18 cellular contexts compared by ENCODE assay signal in genomic region chr11:66286699-66287098, GRCh38. TPM values are rescaled to one million over a fixed set of nuclear protein-coding genes. Genes with fewer than 3 reads are reported as not detected.
DNase-seq lines count a peak whose midpoint lies in the region; ATAC-seq, FAIRE-seq and TF ChIP-seq lines count a peak whose summit lies in the region.
"Had no signal": no experiment of that assay in that cellular context is flagged by ENCODE, and none has a peak within 500 bp of the region (broad histone marks: within the 10 kb centered on the region; RNA-seq: fewer than 3 reads in every experiment).

No MANE protein-coding gene starts in this region.

- TF ChIP-seq RAD21 in HepG2 (CRISPR knock-in tag; IDR thresholded peaks at IDR 0.05), result no peak

- CTCF ChIA-PET in HepG2 (lab: Yijun Ruan, JAX; ENCODE audit: low intra/inter-chr PET ratio, low total read pairs), result no interaction called here
- CTCF ChIA-PET in PC-3 (lab: Charles Lee), result no interaction called here

- TF ChIP-seq CTCF in HepG2 (CRISPR knock-in tag; IDR thresholded peaks at IDR 0.05) (no peak), PC-3 (conservative IDR thresholded peaks at IDR 0.05; ENCODE audit: low read depth, low read length) (no peak)

- no peak for FAIRE-seq in HepG2 (lab: Jason Lieb, UNC)
- FAIRE-seq: endometrium had no signal

- no peaks in the 10 kb centered on the region for H3K36me3 Mint-ChIP-seq in T-helper 17 cell (ENCODE audit: low read depth)
- H3K36me3 Mint-ChIP-seq in stimulated activated memory B cell treated with anti-CD40 and anti-IgM and Interleukin-4, amounts not matched to agents 10 μg/mL and 1 μg/mL and 100 μg/mL, for 72 hours, result peaks cover 6% of the 10 kb centered on the region
- H3K36me3 Mint-ChIP-seq: activated naive CD8-positive, alpha-beta T cell treated with anti-CD3 and anti-CD28 coated beads, Interleukin-2, amount 10 ng/mL, durations not matched to agents 7 days and 5 days had no signal

- H3K27me3 Mint-ChIP-seq in T-helper 17 cell, result no peaks in the 10 kb centered on the region
- H3K27me3 Mint-ChIP-seq in stimulated activated memory B cell treated with anti-CD40 and anti-IgM and Interleukin-4, amounts not matched to agents 10 μg/mL and 1 μg/mL and 100 μg/mL, for 72 hours, result no peaks in the 10 kb centered on the region

- H3K79me2 ChIP-seq in HepG2 (ENCODE audit: insufficient read depth, low read length) (peaks cover 29% of the 10 kb centered on the region), PC-3 (ENCODE audit: low read length) (peaks cover 23% of the 10 kb centered on the region)

- H3K36me3 ChIP-seq in HepG2 (replicated peaks in 1 of 2; ENCODE audit: control insufficient read depth in 1 of 2, insufficient read depth in 2 of 2, low read length in 2 of 2), result peaks cover 5 to 23% of the 10 kb centered on the region in 2 experiments; a peak in 4 of 5 replicates
- H3K36me3 ChIP-seq in PC-3 (ENCODE audit: low read depth, low read length), result no peaks in the 10 kb centered on the region

- H3K27ac Mint-ChIP-seq in T-helper 17 cell, result peak overlapping the region; percentile 63
- H3K27ac Mint-ChIP-seq in stimulated activated memory B cell treated with anti-CD40 and anti-IgM and Interleukin-4, amounts not matched to agents 10 μg/mL and 1 μg/mL and 100 μg/mL, for 72 hours, result no peak overlapping the region
- H3K27ac Mint-ChIP-seq: activated naive CD8-positive, alpha-beta T cell treated with anti-CD3 and anti-CD28 coated beads, Interleukin-2, amount 10 ng/mL, durations not matched to agents 7 days and 5 days had no signal

- H3K4me1 ChIP-seq in HepG2 (ENCODE audit: insufficient read depth, low read length) (peaks cover 57% of the 10 kb centered on the region), PC-3 (ENCODE audit: insufficient read depth, low read length) (peaks cover 18% of the 10 kb centered on the region)

- ATAC-seq in T-helper 17 cell (no peak), HepG2 (no peak), PC-3 (no peak)
- no peak for ATAC-seq in stimulated activated memory B cell treated with anti-CD40 and anti-IgM and Interleukin-4, amounts not matched to agents 10 μg/mL and 1 μg/mL and 100 μg/mL, for 72 hours
- ATAC-seq: left lung had no signal

- H3K27me3 ChIP-seq in HepG2 (ENCODE audit: control insufficient read depth in 1 of 2, insufficient read depth in 2 of 2, low read length in 2 of 2) (peaks cover 0 to 6% of the 10 kb centered on the region in 2 experiments; a peak in 1 of 5 replicates), PC-3 (ENCODE audit: low read length) (0 out of 2 replicates have a peak, but pooled peaks cover 4% of the 10 kb centered on the region)

- peaks cover 32% of the 10 kb centered on the region for H3K4me1 Mint-ChIP-seq in T-helper 17 cell
- peaks cover 74% of the 10 kb centered on the region for H3K4me1 Mint-ChIP-seq in stimulated activated memory B cell treated with anti-CD40 and anti-IgM and Interleukin-4, amounts not matched to agents 10 μg/mL and 1 μg/mL and 100 μg/mL, for 72 hours

- no peaks in the 10 kb centered on the region for H3F3A ChIP-seq in PC-3 (ENCODE audit: low read length, unreplicated experiment)

- peak overlapping the region; percentile 90 for H3K4me3 Mint-ChIP-seq in T-helper 17 cell
- peak overlapping the region; percentile 35 for H3K4me3 Mint-ChIP-seq in stimulated activated memory B cell treated with anti-CD40 and anti-IgM and Interleukin-4, amounts not matched to agents 10 μg/mL and 1 μg/mL and 100 μg/mL, for 72 hours
- H3K4me3 Mint-ChIP-seq: activated naive CD8-positive, alpha-beta T cell treated with anti-CD3 and anti-CD28 coated beads, Interleukin-2, amount 10 ng/mL, durations not matched to agents 7 days and 5 days had no signal

- no peak for TF ChIP-seq POLR2A in HepG2 (IDR thresholded peaks at IDR 0.05; ENCODE audit: insufficient read depth in 1 of 2, low read depth in 2 of 2, low read length in 2 of 2)

- H4K20me1 ChIP-seq in HepG2 (ENCODE audit: insufficient read depth, low read length) (peaks cover 4% of the 10 kb centered on the region), PC-3 (ENCODE audit: low read length) (no peaks in the 10 kb centered on the region)

- BruUV-seq in HepG2 (replicated peaks; lab: Mats Ljungman, UMichigan) (no TSS peak), PC-3 (replicated peaks; lab: Mats Ljungman, UMichigan) (no TSS peak)

- H2AFZ ChIP-seq in HepG2 (ENCODE audit: low read length), result no peak overlapping the region
- no peak overlapping the region for H2AFZ ChIP-seq in PC-3 (ENCODE audit: low read length)

- intact Hi-C loops in HepG2 (cut with micrococcal nuclease; ENCODE audit: unreplicated experiment) (no loop called here), PC-3 (cut with micrococcal nuclease) (no loop called here)

- peak overlapping the region; percentile 94; the same call in 1 of the 2 replicates for H3K4me2 ChIP-seq in HepG2 (ENCODE audit: low read depth, low read length)
- H3K4me2 ChIP-seq in PC-3 (ENCODE audit: low read length), result no peak overlapping the region

- H3K9me3 Mint-ChIP-seq in stimulated activated memory B cell treated with anti-CD40 and anti-IgM and Interleukin-4, amounts not matched to agents 10 μg/mL and 1 μg/mL and 100 μg/mL, for 72 hours, result no peaks in the 10 kb centered on the region
- H3K9me3 Mint-ChIP-seq: activated naive CD8-positive, alpha-beta T cell treated with anti-CD3 and anti-CD28 coated beads, Interleukin-2, amount 10 ng/mL, durations not matched to agents 7 days and 5 days had no signal

- TF ChIP-seq EP300 in HepG2 (IDR thresholded peaks at IDR 0.05; ENCODE audit: low read depth in 2 of 2, low read length in 2 of 2) (no peak), HepG2 (CRISPR knock-in tag; IDR thresholded peaks at IDR 0.05; ENCODE audit: borderline replicate concordance) (no peak)

- H3K4me3 ChIP-seq in HepG2 (replicated peaks in 1 of 3; ENCODE audit: insufficient read depth in 1 of 3, low read depth in 2 of 3, low read length in 3 of 3) (0 out of 6 replicates have a peak overlapping the region, but pooled peaks of 1 of the 3 experiments have one; percentile 95), PC-3 (ENCODE audit: low read length) (no peak overlapping the region)

- DNase-seq in activated effector memory CD4-positive, alpha-beta T cell treated with anti-CD3 and anti-CD28 coated beads, Interleukin-2, amount 50 U/mL, for 16 hours, result peak; percentile 60
- DNase-seq in activated effector memory CD4-positive, alpha-beta T cell treated with Interleukin-2 at 50 U/mL for 16 hours, result no peak
- DNase-seq in T-helper 17 cell (no peak), HepG2 (ENCODE audit: low spot score) (no peak), SKM-1 treated with dmso at 0.1 percent for 144 hours (lab: John Stamatoyannopoulos, UW; ENCODE audit: unreplicated experiment) (no peak), medulla oblongata (ENCODE audit: extremely low spot score) (no peak), PC-3 (no peak)
- DNase-seq: activated naive CD8-positive, alpha-beta T cell treated with anti-CD3 and anti-CD28 coated beads, Interleukin-2, amount 10 ng/mL, durations not matched to agents 7 days and 5 days; caudate nucleus; DND-41; Karpas-422; left lung; NCI-H1417 treated with DMSO at 0.1 percent for 48 hours; retina; SHP77 had no signal

- H3K27ac ChIP-seq in HepG2 (ENCODE audit: extremely low read length, insufficient read depth, low read length) (no peak overlapping the region), PC-3 (ENCODE audit: low read length) (no peak overlapping the region)
- H3K27ac ChIP-seq: left lung had no signal

- H3K9ac ChIP-seq in HepG2 (ENCODE audit: insufficient read depth, low read depth, low read length) (no peak overlapping the region), PC-3 (ENCODE audit: low read length) (no peak overlapping the region)

- in situ Hi-C loops in HepG2 (cut with HindIII; ENCODE audit: extremely low pct_ligation_motif_present, low pct_unique_long_range_greater_than_20kb), result no loop called here

- H3K9me2 ChIP-seq in PC-3 (replicated peaks; ENCODE audit: low read length), result no peaks in the 10 kb centered on the region

- 100% methylated on average over 1 of the region's 5 CpGs for WGBS in HepG2 (ENCODE audit: low lambda C conversion rate)

- POLR2A ChIA-PET in HepG2 (lab: Yijun Ruan, JAX), result interaction anchor here (5.7 kb wide), 1 partner anchor 25 kb away, joined by 121 read pairs; no protein-coding TSS in a partner anchor
- POLR2A ChIA-PET in PC-3 (lab: Charles Lee; ENCODE audit: unreplicated experiment), result no interaction called here

- H3K9me3 ChIP-seq in T-helper 17 cell (ENCODE audit: control insufficient read depth, low read length, poor library complexity, severe bottlenecking), result no peaks in the 10 kb centered on the region
- H3K9me3 ChIP-seq in HepG2 (ENCODE audit: low read length), result no peaks in the 10 kb centered on the region
- H3K9me3 ChIP-seq in PC-3 (ENCODE audit: low read length), result no peaks in the 10 kb centered on the region
- H3K9me3 ChIP-seq: left lung had no signal

RNA-seq across cellular contexts. Expression of gene YIF1A, which starts 2.2 kb away (rescaled TPM):
- total RNA-seq in T-helper 17 cell (10 to 100 TPM; 32.6 to 35.1 TPM), HepG2 (2016; rRNA removed; fragmentation: Illumina TruSeq; extraction: Trizol) (78.9 and 145 TPM in 2 replicates), PC-3 (2014; rRNA removed) (196 and 236 TPM in 2 replicates)
- 67.9 and 97.5 TPM in 2 replicates for total RNA-seq in HepG2 (2016; cell fraction: cytosol; rRNA removed; fragmentation: Illumina TruSeq; extraction: Trizol; ENCODE audit: low read depth)
- total RNA-seq in HepG2 (2016; cell fraction: insoluble cytoplasmic fraction; rRNA removed; fragmentation: Illumina TruSeq; extraction: Trizol), result 79.1 and 144 TPM in 2 replicates
- total RNA-seq in HepG2 (2016; cell fraction: membrane; rRNA removed; fragmentation: Illumina TruSeq; extraction: Trizol), result 74.6 and 94.5 TPM in 2 replicates
- 100 and 123 TPM in 2 replicates for total RNA-seq in HepG2 (2016; cell fraction: nucleus; rRNA removed; fragmentation: Illumina TruSeq; extraction: Trizol)
- polyA plus RNA-seq in HepG2 (2011; rRNA removed), result 133 and 166 TPM in 2 replicates
- polyA plus RNA-seq in HepG2 (2011; cell fraction: cytosol; rRNA removed), result 145 and 216 TPM in 2 replicates
- polyA plus RNA-seq in HepG2 (2011; cell fraction: nucleus; rRNA removed), result 188 and 197 TPM in 2 replicates
- polyA plus RNA-seq in HepG2 (2012), result 82.1 and 113 TPM in 2 replicates
- 70.4 and 85.6 TPM in 2 replicates for polyA plus RNA-seq in HepG2 (2016; cell fraction: cytosol; fragmentation: Illumina TruSeq; extraction: Trizol; ENCODE audit: low read depth)
- 74.0 and 87.7 TPM in 2 replicates for polyA plus RNA-seq in HepG2 (2016; cell fraction: insoluble cytoplasmic fraction; fragmentation: Illumina TruSeq; extraction: Trizol; ENCODE audit: low read depth)
- 69.4 and 78.0 TPM in 2 replicates for polyA plus RNA-seq in HepG2 (2016; cell fraction: membrane; fragmentation: Illumina TruSeq; extraction: Trizol; ENCODE audit: low read depth)
- 157 and 186 TPM in 2 replicates for polyA plus RNA-seq in HepG2 (2016; cell fraction: nucleus; fragmentation: Illumina TruSeq; extraction: Trizol; ENCODE audit: insufficient read depth, low read depth)
- polyA minus RNA-seq in HepG2 (2011; rRNA and poly(A)+ RNA removed; ENCODE audit: low replicate concordance), result 241 and 330 TPM in 2 replicates
- polyA minus RNA-seq in HepG2 (2011; cell fraction: cytosol; rRNA and poly(A)+ RNA removed), result 159 and 162 TPM in 2 replicates
- polyA minus RNA-seq in HepG2 (2011; cell fraction: nucleus; rRNA and poly(A)+ RNA removed), result 44.9 and 46.5 TPM in 2 replicates

RNA-seq across cellular contexts. Expression of gene TMEM151A, which starts 5.0 kb away (rescaled TPM):
- total RNA-seq in T-helper 17 cell (under 1 TPM; 0.16 to 0.32 TPM), HepG2 (2016; rRNA removed; fragmentation: Illumina TruSeq; extraction: Trizol) (0.10 and 0.18 TPM in 2 replicates), PC-3 (2014; rRNA removed) (not detected in 2 replicates)
- 0.09 and 0.10 TPM in 2 replicates for total RNA-seq in HepG2 (2016; cell fraction: cytosol; rRNA removed; fragmentation: Illumina TruSeq; extraction: Trizol; ENCODE audit: low read depth)
- total RNA-seq in HepG2 (2016; cell fraction: insoluble cytoplasmic fraction; rRNA removed; fragmentation: Illumina TruSeq; extraction: Trizol), result 0.09 and 0.13 TPM in 2 replicates
- total RNA-seq in HepG2 (2016; cell fraction: membrane; rRNA removed; fragmentation: Illumina TruSeq; extraction: Trizol), result 0.10 and 0.15 TPM in 2 replicates
- 0.13 and 0.19 TPM in 2 replicates for total RNA-seq in HepG2 (2016; cell fraction: nucleus; rRNA removed; fragmentation: Illumina TruSeq; extraction: Trizol)
- polyA plus RNA-seq in HepG2 (2011; rRNA removed), result 0.33 and 0.48 TPM in 2 replicates
- 0.35 and 0.48 TPM in 2 replicates for polyA plus RNA-seq in HepG2 (2011; cell fraction: cytosol; rRNA removed)
- 0.74 and 0.76 TPM in 2 replicates for polyA plus RNA-seq in HepG2 (2011; cell fraction: nucleus; rRNA removed)
- polyA plus RNA-seq in HepG2 (2012), result 0.40 and 0.52 TPM in 2 replicates
- polyA plus RNA-seq in HepG2 (2016; cell fraction: cytosol; fragmentation: Illumina TruSeq; extraction: Trizol; ENCODE audit: low read depth), result 0.07 TPM in 1 of 2 replicates, not detected in the other
- polyA plus RNA-seq in HepG2 (2016; cell fraction: insoluble cytoplasmic fraction; fragmentation: Illumina TruSeq; extraction: Trizol; ENCODE audit: low read depth), result 0.14 and 0.15 TPM in 2 replicates
- polyA plus RNA-seq in HepG2 (2016; cell fraction: membrane; fragmentation: Illumina TruSeq; extraction: Trizol; ENCODE audit: low read depth), result 0.11 and 0.16 TPM in 2 replicates
- 0.17 and 0.18 TPM in 2 replicates for polyA plus RNA-seq in HepG2 (2016; cell fraction: nucleus; fragmentation: Illumina TruSeq; extraction: Trizol; ENCODE audit: insufficient read depth, low read depth)
- polyA minus RNA-seq in HepG2 (2011; rRNA and poly(A)+ RNA removed; ENCODE audit: low replicate concordance), result 0.09 and 1.0 TPM in 2 replicates
- 0.26 and 0.30 TPM in 2 replicates for polyA minus RNA-seq in HepG2 (2011; cell fraction: cytosol; rRNA and poly(A)+ RNA removed)
- polyA minus RNA-seq in HepG2 (2011; cell fraction: nucleus; rRNA and poly(A)+ RNA removed), result 0.62 and 0.77 TPM in 2 replicates
- total RNA-seq: activated naive CD8-positive, alpha-beta T cell treated with anti-CD3 and anti-CD28 coated beads, Interleukin-2, amount 10 ng/mL, durations not matched to agents 7 days and 5 days; subcutaneous adipose tissue had no signal

RNA-seq across cellular contexts. Expression of gene CNIH2, which starts 8.7 kb away (rescaled TPM):
- total RNA-seq in T-helper 17 cell, result 10 to 100 TPM in 1 of 2 donors, 1 to 10 TPM in 1; 9.0 to 14.4 TPM
- 0.18 and 0.60 TPM in 2 replicates for total RNA-seq in HepG2 (2016; rRNA removed; fragmentation: Illumina TruSeq; extraction: Trizol)
- total RNA-seq in HepG2 (2016; cell fraction: cytosol; rRNA removed; fragmentation: Illumina TruSeq; extraction: Trizol; ENCODE audit: low read depth), result 0.44 and 1.2 TPM in 2 replicates
- total RNA-seq in HepG2 (2016; cell fraction: insoluble cytoplasmic fraction; rRNA removed; fragmentation: Illumina TruSeq; extraction: Trizol), result 0.13 and 0.17 TPM in 2 replicates
- 1.2 TPM in 2 replicates for total RNA-seq in HepG2 (2016; cell fraction: membrane; rRNA removed; fragmentation: Illumina TruSeq; extraction: Trizol)
- total RNA-seq in HepG2 (2016; cell fraction: nucleus; rRNA removed; fragmentation: Illumina TruSeq; extraction: Trizol), result 0.47 and 0.69 TPM in 2 replicates
- 0.25 and 0.69 TPM in 2 replicates for polyA plus RNA-seq in HepG2 (2011; rRNA removed)
- polyA plus RNA-seq in HepG2 (2011; cell fraction: cytosol; rRNA removed), result 0.32 and 0.35 TPM in 2 replicates
- 0.47 and 0.55 TPM in 2 replicates for polyA plus RNA-seq in HepG2 (2011; cell fraction: nucleus; rRNA removed)
- 0.09 and 0.23 TPM in 2 replicates for polyA plus RNA-seq in HepG2 (2012)
- polyA plus RNA-seq in HepG2 (2016; cell fraction: cytosol; fragmentation: Illumina TruSeq; extraction: Trizol; ENCODE audit: low read depth), result 4.5 and 4.9 TPM in 2 replicates
- polyA plus RNA-seq in HepG2 (2016; cell fraction: insoluble cytoplasmic fraction; fragmentation: Illumina TruSeq; extraction: Trizol; ENCODE audit: low read depth), result 0.73 and 0.97 TPM in 2 replicates
- 4.7 and 4.8 TPM in 2 replicates for polyA plus RNA-seq in HepG2 (2016; cell fraction: membrane; fragmentation: Illumina TruSeq; extraction: Trizol; ENCODE audit: low read depth)
- polyA plus RNA-seq in HepG2 (2016; cell fraction: nucleus; fragmentation: Illumina TruSeq; extraction: Trizol; ENCODE audit: insufficient read depth, low read depth), result 0.59 and 1.3 TPM in 2 replicates
- polyA minus RNA-seq in HepG2 (2011; rRNA and poly(A)+ RNA removed; ENCODE audit: low replicate concordance), result 0.26 TPM in 1 of 2 replicates, not detected in the other
- not detected in 2 replicates for polyA minus RNA-seq in HepG2 (2011; cell fraction: cytosol; rRNA and poly(A)+ RNA removed)
- not detected in 2 replicates for polyA minus RNA-seq in HepG2 (2011; cell fraction: nucleus; rRNA and poly(A)+ RNA removed)
- 2.2 and 5.2 TPM in 2 replicates for total RNA-seq in PC-3 (2014; rRNA removed)
- total RNA-seq: subcutaneous adipose tissue had no signal

RNA-seq across cellular contexts. Expression of gene RAB1B, which starts 18.3 kb away (rescaled TPM):
- total RNA-seq in T-helper 17 cell (10 to 100 TPM; 72.8 to 89.1 TPM), HepG2 (2016; rRNA removed; fragmentation: Illumina TruSeq; extraction: Trizol) (73.7 and 77.9 TPM in 2 replicates), PC-3 (2014; rRNA removed) (355 and 380 TPM in 2 replicates)
- total RNA-seq in HepG2 (2016; cell fraction: cytosol; rRNA removed; fragmentation: Illumina TruSeq; extraction: Trizol; ENCODE audit: low read depth), result 22.8 and 24.5 TPM in 2 replicates
- total RNA-seq in HepG2 (2016; cell fraction: insoluble cytoplasmic fraction; rRNA removed; fragmentation: Illumina TruSeq; extraction: Trizol), result 71.1 and 82.5 TPM in 2 replicates
- total RNA-seq in HepG2 (2016; cell fraction: membrane; rRNA removed; fragmentation: Illumina TruSeq; extraction: Trizol), result 43.6 and 49.5 TPM in 2 replicates
- 29.4 and 33.2 TPM in 2 replicates for total RNA-seq in HepG2 (2016; cell fraction: nucleus; rRNA removed; fragmentation: Illumina TruSeq; extraction: Trizol)
- polyA plus RNA-seq in HepG2 (2011; rRNA removed), result 87.9 and 97.8 TPM in 2 replicates
- polyA plus RNA-seq in HepG2 (2011; cell fraction: cytosol; rRNA removed), result 86.4 and 116 TPM in 2 replicates
- 58.8 and 60.5 TPM in 2 replicates for polyA plus RNA-seq in HepG2 (2011; cell fraction: nucleus; rRNA removed)
- 48.5 and 57.1 TPM in 2 replicates for polyA plus RNA-seq in HepG2 (2012)
- 28.9 and 32.8 TPM in 2 replicates for polyA plus RNA-seq in HepG2 (2016; cell fraction: cytosol; fragmentation: Illumina TruSeq; extraction: Trizol; ENCODE audit: low read depth)
- polyA plus RNA-seq in HepG2 (2016; cell fraction: insoluble cytoplasmic fraction; fragmentation: Illumina TruSeq; extraction: Trizol; ENCODE audit: low read depth), result 89.9 and 95.0 TPM in 2 replicates
- 51.2 TPM in 2 replicates for polyA plus RNA-seq in HepG2 (2016; cell fraction: membrane; fragmentation: Illumina TruSeq; extraction: Trizol; ENCODE audit: low read depth)
- polyA plus RNA-seq in HepG2 (2016; cell fraction: nucleus; fragmentation: Illumina TruSeq; extraction: Trizol; ENCODE audit: insufficient read depth, low read depth), result 63.8 and 71.2 TPM in 2 replicates
- polyA minus RNA-seq in HepG2 (2011; rRNA and poly(A)+ RNA removed; ENCODE audit: low replicate concordance), result 142 and 271 TPM in 2 replicates
- 48.5 and 50.0 TPM in 2 replicates for polyA minus RNA-seq in HepG2 (2011; cell fraction: cytosol; rRNA and poly(A)+ RNA removed)
- polyA minus RNA-seq in HepG2 (2011; cell fraction: nucleus; rRNA and poly(A)+ RNA removed), result 7.7 and 9.4 TPM in 2 replicates

RNA-seq across cellular contexts. Expression of gene KLC2, which starts 29.2 kb away (rescaled TPM):
- total RNA-seq in T-helper 17 cell (10 to 100 TPM; 55.1 to 58.3 TPM), HepG2 (2016; rRNA removed; fragmentation: Illumina TruSeq; extraction: Trizol) (5.8 and 8.9 TPM in 2 replicates), PC-3 (2014; rRNA removed) (32.1 and 51.5 TPM in 2 replicates)
- total RNA-seq in HepG2 (2016; cell fraction: cytosol; rRNA removed; fragmentation: Illumina TruSeq; extraction: Trizol; ENCODE audit: low read depth), result 2.9 and 4.1 TPM in 2 replicates
- total RNA-seq in HepG2 (2016; cell fraction: insoluble cytoplasmic fraction; rRNA removed; fragmentation: Illumina TruSeq; extraction: Trizol), result 6.4 and 10.4 TPM in 2 replicates
- total RNA-seq in HepG2 (2016; cell fraction: membrane; rRNA removed; fragmentation: Illumina TruSeq; extraction: Trizol), result 5.1 and 5.2 TPM in 2 replicates
- 7.2 and 9.9 TPM in 2 replicates for total RNA-seq in HepG2 (2016; cell fraction: nucleus; rRNA removed; fragmentation: Illumina TruSeq; extraction: Trizol)
- 9.2 and 13.5 TPM in 2 replicates for polyA plus RNA-seq in HepG2 (2011; rRNA removed)
- 6.2 and 8.0 TPM in 2 replicates for polyA plus RNA-seq in HepG2 (2011; cell fraction: cytosol; rRNA removed)
- polyA plus RNA-seq in HepG2 (2011; cell fraction: nucleus; rRNA removed), result 37.0 and 38.9 TPM in 2 replicates
- polyA plus RNA-seq in HepG2 (2012), result 8.0 and 20.4 TPM in 2 replicates
- polyA plus RNA-seq in HepG2 (2016; cell fraction: cytosol; fragmentation: Illumina TruSeq; extraction: Trizol; ENCODE audit: low read depth), result 2.3 and 2.5 TPM in 2 replicates
- polyA plus RNA-seq in HepG2 (2016; cell fraction: insoluble cytoplasmic fraction; fragmentation: Illumina TruSeq; extraction: Trizol; ENCODE audit: low read depth), result 10.3 and 13.3 TPM in 2 replicates
- polyA plus RNA-seq in HepG2 (2016; cell fraction: membrane; fragmentation: Illumina TruSeq; extraction: Trizol; ENCODE audit: low read depth), result 4.7 and 5.2 TPM in 2 replicates
- polyA plus RNA-seq in HepG2 (2016; cell fraction: nucleus; fragmentation: Illumina TruSeq; extraction: Trizol; ENCODE audit: insufficient read depth, low read depth), result 23.2 and 27.0 TPM in 2 replicates
- polyA minus RNA-seq in HepG2 (2011; rRNA and poly(A)+ RNA removed; ENCODE audit: low replicate concordance), result 17.2 and 38.7 TPM in 2 replicates
- polyA minus RNA-seq in HepG2 (2011; cell fraction: cytosol; rRNA and poly(A)+ RNA removed), result 5.8 and 6.9 TPM in 2 replicates
- 6.4 and 8.5 TPM in 2 replicates for polyA minus RNA-seq in HepG2 (2011; cell fraction: nucleus; rRNA and poly(A)+ RNA removed)
